8 cellular contexts compared by ENCODE assay signal in genomic region chr12:6867407-6868210, GRCh38. TPM values are rescaled to one million over a fixed set of nuclear protein-coding genes. Genes with fewer than 3 reads are reported as not detected.
DNase-seq lines count a peak whose midpoint lies in the region; ATAC-seq and TF ChIP-seq lines count a peak whose summit lies in the region.

TPI1 (plus strand) TSS chr12:6867531; CDS start chr12:6867567, 36 bp downstream.

- H3K27ac ChIP-seq in GM23338 (ENCODE audit: low read depth) (peak within 1 kb of the TSS; percentile 85), adipose tissue (ENCODE audit: low read depth, low read length) (no peak within 1 kb of the TSS)

- peak; percentile 47 for ATAC-seq in GM23338

- H3K4me1 ChIP-seq in GM23338 (ENCODE audit: insufficient read depth) = peaks cover 50% of the 10 kb centered on the region

- H4K20me1 ChIP-seq in GM23338 (replicated peaks; ENCODE audit: insufficient read depth) = peaks cover 32% of the 10 kb centered on the region

- DNase-seq in ELR (ENCODE audit: low read depth) = peak; percentile 88
- DNase-seq in GM23338 (ENCODE audit: low spot score) = peak; percentile 85
- DNase-seq in MG63 = peak; percentile 78
- DNase-seq in SW480 (ENCODE audit: low spot score) = peak; percentile 82
- peak; percentile 95 for DNase-seq in cardiac septum (ENCODE audit: low spot score)
- peak; percentile 17 for DNase-seq in pons (ENCODE audit: low spot score)
- peak; percentile 85 for DNase-seq in type B pancreatic cell (ENCODE audit: extremely low spot score, unreplicated experiment)

- WGBS in adipose tissue, 3 donors = 0 to 1% (median 0%) methylated on average over 62 to 87 of the region's 87 CpGs

- H3K27ac Mint-ChIP-seq in GM23338 = peak within 1 kb of the TSS; percentile 95
- H3K27ac Mint-ChIP-seq in type B pancreatic cell = peak within 1 kb of the TSS; percentile 96

- H3K79me2 ChIP-seq in GM23338 (replicated peaks; ENCODE audit: insufficient read depth) = peaks cover 26% of the 10 kb centered on the region

- H3K9me3 ChIP-seq in MG63 = no peaks in the 10 kb centered on the region

- H3K9me3 Mint-ChIP-seq in GM23338 (no peaks in the 10 kb centered on the region; the same call in 1 of the 3 replicates), type B pancreatic cell (no peaks in the 10 kb centered on the region)

- no peaks in the 10 kb centered on the region for H3K27me3 ChIP-seq in GM23338 (ENCODE audit: insufficient read depth)
- no peaks in the 10 kb centered on the region for H3K27me3 ChIP-seq in MG63

- intact Hi-C loops in cardiac septum (cut with DNase I) = no loop called here

- H3K4me2 ChIP-seq in GM23338 = peak within 1 kb of the TSS; percentile 100

- H3K36me3 ChIP-seq in GM23338 (ENCODE audit: insufficient read depth) (peaks cover 22% of the 10 kb centered on the region), MG63 (peaks cover 75% of the 10 kb centered on the region)

- H3K4me3 ChIP-seq in GM23338 (peak within 1 kb of the TSS; percentile 97), MG63 (peak within 1 kb of the TSS; percentile 94)

- peaks cover 49% of the 10 kb centered on the region for H3K27me3 Mint-ChIP-seq in GM23338 (ENCODE audit: insufficient read depth, low read depth, poor library complexity)
- H3K27me3 Mint-ChIP-seq in type B pancreatic cell = no peaks in the 10 kb centered on the region

- H3F3A ChIP-seq in GM23338 (replicated peaks; ENCODE audit: low read depth) = peaks cover 58% of the 10 kb centered on the region

- H3K9me2 ChIP-seq in GM23338 (ENCODE audit: insufficient read depth) = no peaks in the 10 kb centered on the region

- H3K4me3 Mint-ChIP-seq in GM23338 (peak within 1 kb of the TSS; percentile 94), type B pancreatic cell (peak within 1 kb of the TSS; percentile 97)

- H2AFZ ChIP-seq in GM23338 = peak within 1 kb of the TSS; percentile 83; the same call in 1 of the 2 replicates

- no peak for TF ChIP-seq CTCF in GM23338 (conservative IDR thresholded peaks at IDR 0.05; ENCODE audit: low read depth in 2 of 2)
- no peak for TF ChIP-seq CTCF in type B pancreatic cell (conservative IDR thresholded peaks at IDR 0.05)

- H3K4me1 Mint-ChIP-seq in GM23338 (peaks cover 54% of the 10 kb centered on the region), type B pancreatic cell (ENCODE audit: unreplicated experiment) (peaks cover 27% of the 10 kb centered on the region)

- H3K36me3 Mint-ChIP-seq in GM23338 (ENCODE audit: low read depth) (peaks cover 75% of the 10 kb centered on the region), type B pancreatic cell (peaks cover 40% of the 10 kb centered on the region)

TF ChIP-seq in GM23338, 12 proteins besides CTCF, POLR2A, EP300 and RAD21:
- TF ChIP-seq CREB1 (CRISPR knock-in tag; IDR thresholded peaks at IDR 0.05; ENCODE audit: low read depth) (0 out of 2 replicates have a peak, but pooled peaks have one; percentile 22), REST (IDR thresholded peaks at IDR 0.05; ENCODE audit: unreplicated experiment) (peak; percentile 5), POLR2AphosphoS5 (IDR thresholded peaks at IDR 0.05; ENCODE audit: low read depth) (peak; percentile 98), ZNF331 (CRISPR knock-in tag; IDR thresholded peaks at IDR 0.05; ENCODE audit: low read depth) (no peak)

RNA-seq across cellular contexts. Expression of gene TPI1, which starts in this region (rescaled TPM):
- 731 and 822 TPM in 2 replicates for total RNA-seq in GM23338 (2014; rRNA removed; shearing (Covaris generic))
- polyA plus RNA-seq in GM23338 (2016; fragmentation: Nextera tagmentation; extraction: Ambion mirVana) = 737 and 748 TPM in 2 replicates
- total RNA-seq in MG63 (2014; rRNA removed; shearing (Covaris generic); ENCODE audit: low replicate concordance) = 1,500 and 1,845 TPM in 2 replicates
- polyA plus RNA-seq in adipose tissue = 100 to 1,000 TPM; 244 to 500 (median 371) TPM
- 657 TPM for total RNA-seq in cardiac septum
- total RNA-seq in type B pancreatic cell (ENCODE audit: low replicate concordance) = 565 and 954 TPM in 2 replicates

Comparison
In these comparisons a context has a peak if more than half of its experiments do, and no peak if none do; other contexts are left out.
1. DNase-seq: peak in every context shown above with its lines; median percentile 95 in cardiac septum; 88 in ELR; 85 in GM23338; 85 in type B pancreatic cell; 82 in SW480; 78 in MG63; 17 in pons.